19 cellular contexts compared by ENCODE assay signal in genomic region chr13:26953273-26953672, GRCh38.
DNase-seq lines count a peak whose midpoint lies in the region; ATAC-seq, FAIRE-seq and TF ChIP-seq lines count a peak whose summit lies in the region.
"Had no signal": no experiment of that assay in that cellular context is flagged by ENCODE, and none has a peak within 500 bp of the region (broad histone marks: within the 10 kb centered on the region; RNA-seq: fewer than 3 reads in every experiment).

No MANE protein-coding gene starts in this region.

- no peaks in the 10 kb centered on the region for H3K79me2 ChIP-seq in hepatocyte

- H3K4me1 ChIP-seq in HEK293 (ENCODE audit: control insufficient read depth, insufficient read depth, low read length) (peaks cover 37% of the 10 kb centered on the region), hepatocyte (ENCODE audit: insufficient read depth) (peaks cover 49% of the 10 kb centered on the region), small intestine (ENCODE audit: control insufficient read depth in 2 of 2, insufficient read depth in 1 of 2, low read depth in 1 of 2, low read length in 1 of 2) (peaks cover 10 to 21% of the 10 kb centered on the region in 2 donors)
- H3K4me1 ChIP-seq: A549 had no signal

- WGBS in hepatocyte (ENCODE audit: low lambda C conversion rate, missing lambda C conversion rate): 64% methylated on average over 5 of the region's 5 CpGs
- 13 to 49% (median 45%) methylated on average over 5 of the region's 5 CpGs for WGBS in small intestine, 3 donors

- DNase-seq in NCI-H82 treated with DMSO at 0.1 percent for 48 hours (lab: John Stamatoyannopoulos, UW; ENCODE audit: unreplicated experiment): peak; percentile 28
- no peak for DNase-seq in hepatocyte (ENCODE audit: low spot score)
- peak; percentile 59 for DNase-seq in small intestine
- DNase-seq in GM10266 (ENCODE audit: extremely low spot score): no peak
- DNase-seq in Right ventricle myocardium inferior (ENCODE audit: missing footprints): no peak
- DNase-seq in nucleus accumbens (lab: John Stamatoyannopoulos, UW): no peak
- DNase-seq: AML-193; CD4-positive, alpha-beta T cell; DMS79; GDM1; HCEC 1CT had no signal

- H3K36me3 ChIP-seq in HEK293 (ENCODE audit: control insufficient read depth in 2 of 2, insufficient read depth in 1 of 2, low read length in 2 of 2): no peaks in the 10 kb centered on the region
- no peaks in the 10 kb centered on the region for H3K36me3 ChIP-seq in hepatocyte (replicated peaks; ENCODE audit: insufficient read depth, low read depth)
- H3K36me3 ChIP-seq in small intestine (ENCODE audit: control insufficient read depth in 2 of 2, insufficient read depth in 2 of 2, low read length in 2 of 2): no peaks in the 10 kb centered on the region

- H2AFZ ChIP-seq in hepatocyte: no peak overlapping the region
- H2AFZ ChIP-seq: GM23338 had no signal

- intact Hi-C loops in Right ventricle myocardium inferior (cut with DNase I): no loop called here

- H3K27ac ChIP-seq in HEK293 (ENCODE audit: extremely low read depth, low read depth, low read length): no peak overlapping the region; the same call in 1 of the 2 replicates
- peak overlapping the region; percentile 95 for H3K27ac ChIP-seq in hepatocyte
- H3K27ac ChIP-seq in small intestine (ENCODE audit: low read depth in 1 of 2, low read length in 1 of 2): peak overlapping the region; percentile 77 to 88
- H3K27ac ChIP-seq: 22Rv1, A549, C4-2B had no signal

- H3K27me3 ChIP-seq in hepatocyte (no peaks in the 10 kb centered on the region), small intestine (ENCODE audit: control insufficient read depth in 2 of 2, insufficient read depth in 2 of 2, low read length in 2 of 2) (no peaks in the 10 kb centered on the region)

- TF ChIP-seq CTCF in HEK293 (tag by site-specific recombination; IDR thresholded peaks at IDR 0.05): no peak
- TF ChIP-seq CTCF in hepatocyte (IDR thresholded peaks at IDR 0.05; ENCODE audit: poor library complexity): no peak
- no peak for TF ChIP-seq CTCF in GM10266 (IDR thresholded peaks at IDR 0.05; ENCODE audit: control insufficient read depth, insufficient read depth, low read depth, missing control alignments)

- POLR2A ChIA-PET in HEK293 (lab: Yijun Ruan, JAX): no interaction called here

- ATAC-seq in Right ventricle myocardium inferior: no peak
- ATAC-seq: A549, GM23338 had no signal

- no peak overlapping the region for H3K4me3 ChIP-seq in HEK293 (ENCODE audit: low read depth, low read length)
- H3K4me3 ChIP-seq in hepatocyte: no peak overlapping the region
- H3K4me3 ChIP-seq in small intestine (ENCODE audit: low read depth in 1 of 2, low read length in 2 of 2): no peak overlapping the region
- H3K4me3 ChIP-seq: A549, GM23338 had no signal

- H3K9me2 ChIP-seq in hepatocyte (replicated peaks; ENCODE audit: insufficient read depth): no peaks in the 10 kb centered on the region

- FAIRE-seq in small intestine (lab: Jason Lieb, UNC): no peak
- FAIRE-seq: A549, D721Med, H54 had no signal

- no peaks in the 10 kb centered on the region for H4K20me1 ChIP-seq in hepatocyte (ENCODE audit: insufficient read depth, poor library complexity, severe bottlenecking)

- H3K9me3 ChIP-seq in HEK293 (ENCODE audit: control insufficient read depth, insufficient read depth, low read depth, low read length) (no peaks in the 10 kb centered on the region), hepatocyte (ENCODE audit: low read depth) (no peaks in the 10 kb centered on the region), small intestine (ENCODE audit: control insufficient read depth, low read depth) (no peaks in the 10 kb centered on the region)
- H3K9me3 ChIP-seq: A549, Caco-2 had no signal

- CTCF ChIA-PET in HEK293 (lab: Yijun Ruan, JAX): interaction anchor here (0.5 to 2.7 kb wide), 2 partner anchors 336 to 409 kb away, joined by 3 to 11 read pairs; no protein-coding TSS in a partner anchor

- H3K4me2 ChIP-seq in hepatocyte: no peak overlapping the region
- H3K4me2 ChIP-seq: A549, GM23338 had no signal

TF ChIP-seq in HEK293, 187 proteins besides CTCF, POLR2A, EP300 and RAD21 (continues in another document):
- TF ChIP-seq ZNF426 (tag by site-specific recombination; IDR thresholded peaks at IDR 0.05) (0 out of 2 replicates have a peak, but pooled peaks have one; percentile 7), KLF8 (tag by site-specific recombination; IDR thresholded peaks at IDR 0.05) (no peak), HIC1 (tag by site-specific recombination; IDR thresholded peaks at IDR 0.05) (no peak), PRDM4 (tag by site-specific recombination; IDR thresholded peaks at IDR 0.05) (peak; percentile 67), PRDM6 (tag by site-specific recombination; IDR thresholded peaks at IDR 0.05) (peak; percentile 65), FEZF1 (tag by site-specific recombination; IDR thresholded peaks at IDR 0.05) (peak; percentile 94), ZNF148 (tag by site-specific recombination; IDR thresholded peaks at IDR 0.05; ENCODE audit: borderline replicate concordance) (no peak), ZNF707 (tag by site-specific recombination; IDR thresholded peaks at IDR 0.05) (no peak), ZNF561 (tag by site-specific recombination; IDR thresholded peaks at IDR 0.05; ENCODE audit: borderline replicate concordance) (no peak), IKZF3 (tag by site-specific recombination; IDR thresholded peaks at IDR 0.05) (peak; percentile 44; the same call in 1 of the 2 replicates), ZBTB48 (tag by site-specific recombination; IDR thresholded peaks at IDR 0.05) (no peak), TCF7L2 (IDR thresholded peaks at IDR 0.05; ENCODE audit: borderline replicate concordance, low read depth, low read length) (peak; percentile 77; the same call in 1 of the 2 replicates), ZNF140 (tag by site-specific recombination; IDR thresholded peaks at IDR 0.05) (no peak)

Comparison
In these comparisons a context has a peak if more than half of its experiments do, and no peak if none do; other contexts are left out.
1. DNase-seq: peak in NCI-H82 treated with DMSO at 0.1 percent for 48 hours (single experiment) and small intestine (single experiment); none in hepatocyte (single experiment), GM10266 (single experiment), Right ventricle myocardium inferior (single experiment) and nucleus accumbens (0 of 56).